1 cellular context compared by ENCODE assay signal in the genomic region with DNA sequence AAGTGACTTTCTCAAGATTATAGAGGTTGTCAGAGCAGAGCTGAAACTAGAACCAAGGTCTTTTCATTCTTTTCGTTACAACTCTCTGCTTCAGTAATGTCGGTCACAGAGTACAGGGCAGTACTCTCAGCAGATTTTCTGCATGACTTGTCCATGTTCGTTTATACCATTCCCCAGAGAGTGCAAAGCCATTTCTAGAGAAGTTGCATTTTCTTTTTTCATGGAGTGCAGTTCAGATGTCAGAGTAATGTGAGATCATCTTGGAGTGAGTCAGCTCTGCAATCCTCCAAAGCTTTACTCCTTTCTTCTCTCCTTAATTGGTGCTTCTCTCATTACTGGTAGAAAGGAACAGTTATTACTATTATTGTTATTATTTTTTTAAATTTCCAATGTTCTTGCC.
TF ChIP-seq lines count a peak whose summit lies in the region.

No MANE protein-coding gene starts in this region.

TF ChIP-seq in HEK293, 187 proteins besides CTCF, POLR2A, EP300 and RAD21 (continued from another document):
- TF ChIP-seq, protein P1, sequence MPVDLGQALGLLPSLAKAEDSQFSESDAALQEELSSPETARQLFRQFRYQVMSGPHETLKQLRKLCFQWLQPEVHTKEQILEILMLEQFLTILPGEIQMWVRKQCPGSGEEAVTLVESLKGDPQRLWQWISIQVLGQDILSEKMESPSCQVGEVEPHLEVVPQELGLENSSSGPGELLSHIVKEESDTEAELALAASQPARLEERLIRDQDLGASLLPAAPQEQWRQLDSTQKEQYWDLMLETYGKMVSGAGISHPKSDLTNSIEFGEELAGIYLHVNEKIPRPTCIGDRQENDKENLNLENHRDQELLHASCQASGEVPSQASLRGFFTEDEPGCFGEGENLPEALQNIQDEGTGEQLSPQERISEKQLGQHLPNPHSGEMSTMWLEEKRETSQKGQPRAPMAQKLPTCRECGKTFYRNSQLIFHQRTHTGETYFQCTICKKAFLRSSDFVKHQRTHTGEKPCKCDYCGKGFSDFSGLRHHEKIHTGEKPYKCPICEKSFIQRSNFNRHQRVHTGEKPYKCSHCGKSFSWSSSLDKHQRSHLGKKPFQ (tag by site-specific recombination; IDR thresholded peaks at IDR 0.05): no peak
- TF ChIP-seq, protein P2, sequence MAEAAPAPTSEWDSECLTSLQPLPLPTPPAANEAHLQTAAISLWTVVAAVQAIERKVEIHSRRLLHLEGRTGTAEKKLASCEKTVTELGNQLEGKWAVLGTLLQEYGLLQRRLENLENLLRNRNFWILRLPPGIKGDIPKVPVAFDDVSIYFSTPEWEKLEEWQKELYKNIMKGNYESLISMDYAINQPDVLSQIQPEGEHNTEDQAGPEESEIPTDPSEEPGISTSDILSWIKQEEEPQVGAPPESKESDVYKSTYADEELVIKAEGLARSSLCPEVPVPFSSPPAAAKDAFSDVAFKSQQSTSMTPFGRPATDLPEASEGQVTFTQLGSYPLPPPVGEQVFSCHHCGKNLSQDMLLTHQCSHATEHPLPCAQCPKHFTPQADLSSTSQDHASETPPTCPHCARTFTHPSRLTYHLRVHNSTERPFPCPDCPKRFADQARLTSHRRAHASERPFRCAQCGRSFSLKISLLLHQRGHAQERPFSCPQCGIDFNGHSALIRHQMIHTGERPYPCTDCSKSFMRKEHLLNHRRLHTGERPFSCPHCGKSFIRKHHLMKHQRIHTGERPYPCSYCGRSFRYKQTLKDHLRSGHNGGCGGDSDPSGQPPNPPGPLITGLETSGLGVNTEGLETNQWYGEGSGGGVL (tag by site-specific recombination; IDR thresholded peaks at IDR 0.05): no peak
- TF ChIP-seq, protein P3, sequence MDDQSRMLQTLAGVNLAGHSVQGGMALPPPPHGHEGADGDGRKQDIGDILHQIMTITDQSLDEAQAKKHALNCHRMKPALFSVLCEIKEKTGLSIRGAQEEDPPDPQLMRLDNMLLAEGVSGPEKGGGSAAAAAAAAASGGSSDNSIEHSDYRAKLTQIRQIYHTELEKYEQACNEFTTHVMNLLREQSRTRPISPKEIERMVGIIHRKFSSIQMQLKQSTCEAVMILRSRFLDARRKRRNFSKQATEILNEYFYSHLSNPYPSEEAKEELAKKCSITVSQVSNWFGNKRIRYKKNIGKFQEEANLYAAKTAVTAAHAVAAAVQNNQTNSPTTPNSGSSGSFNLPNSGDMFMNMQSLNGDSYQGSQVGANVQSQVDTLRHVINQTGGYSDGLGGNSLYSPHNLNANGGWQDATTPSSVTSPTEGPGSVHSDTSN (CRISPR knock-in tag; IDR thresholded peaks at IDR 0.05): no peak
- no peak for TF ChIP-seq ZNF610 (tag by site-specific recombination; IDR thresholded peaks at IDR 0.05; ENCODE audit: borderline replicate concordance)
- no peak for TF ChIP-seq ZNF560 (tag by site-specific recombination; IDR thresholded peaks at IDR 0.05; ENCODE audit: borderline replicate concordance)
- no peak for TF ChIP-seq SP3 (tag by site-specific recombination; IDR thresholded peaks at IDR 0.05)
- TF ChIP-seq, protein P4, sequence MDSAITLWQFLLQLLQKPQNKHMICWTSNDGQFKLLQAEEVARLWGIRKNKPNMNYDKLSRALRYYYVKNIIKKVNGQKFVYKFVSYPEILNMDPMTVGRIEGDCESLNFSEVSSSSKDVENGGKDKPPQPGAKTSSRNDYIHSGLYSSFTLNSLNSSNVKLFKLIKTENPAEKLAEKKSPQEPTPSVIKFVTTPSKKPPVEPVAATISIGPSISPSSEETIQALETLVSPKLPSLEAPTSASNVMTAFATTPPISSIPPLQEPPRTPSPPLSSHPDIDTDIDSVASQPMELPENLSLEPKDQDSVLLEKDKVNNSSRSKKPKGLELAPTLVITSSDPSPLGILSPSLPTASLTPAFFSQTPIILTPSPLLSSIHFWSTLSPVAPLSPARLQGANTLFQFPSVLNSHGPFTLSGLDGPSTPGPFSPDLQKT (IDR thresholded peaks at IDR 0.05; ENCODE audit: borderline replicate concordance, low read depth, low read length): no peak
- peak; percentile 50; the same call in 1 of the 2 replicates for TF ChIP-seq FEZF1 (tag by site-specific recombination; IDR thresholded peaks at IDR 0.05)
- TF ChIP-seq, protein P5, sequence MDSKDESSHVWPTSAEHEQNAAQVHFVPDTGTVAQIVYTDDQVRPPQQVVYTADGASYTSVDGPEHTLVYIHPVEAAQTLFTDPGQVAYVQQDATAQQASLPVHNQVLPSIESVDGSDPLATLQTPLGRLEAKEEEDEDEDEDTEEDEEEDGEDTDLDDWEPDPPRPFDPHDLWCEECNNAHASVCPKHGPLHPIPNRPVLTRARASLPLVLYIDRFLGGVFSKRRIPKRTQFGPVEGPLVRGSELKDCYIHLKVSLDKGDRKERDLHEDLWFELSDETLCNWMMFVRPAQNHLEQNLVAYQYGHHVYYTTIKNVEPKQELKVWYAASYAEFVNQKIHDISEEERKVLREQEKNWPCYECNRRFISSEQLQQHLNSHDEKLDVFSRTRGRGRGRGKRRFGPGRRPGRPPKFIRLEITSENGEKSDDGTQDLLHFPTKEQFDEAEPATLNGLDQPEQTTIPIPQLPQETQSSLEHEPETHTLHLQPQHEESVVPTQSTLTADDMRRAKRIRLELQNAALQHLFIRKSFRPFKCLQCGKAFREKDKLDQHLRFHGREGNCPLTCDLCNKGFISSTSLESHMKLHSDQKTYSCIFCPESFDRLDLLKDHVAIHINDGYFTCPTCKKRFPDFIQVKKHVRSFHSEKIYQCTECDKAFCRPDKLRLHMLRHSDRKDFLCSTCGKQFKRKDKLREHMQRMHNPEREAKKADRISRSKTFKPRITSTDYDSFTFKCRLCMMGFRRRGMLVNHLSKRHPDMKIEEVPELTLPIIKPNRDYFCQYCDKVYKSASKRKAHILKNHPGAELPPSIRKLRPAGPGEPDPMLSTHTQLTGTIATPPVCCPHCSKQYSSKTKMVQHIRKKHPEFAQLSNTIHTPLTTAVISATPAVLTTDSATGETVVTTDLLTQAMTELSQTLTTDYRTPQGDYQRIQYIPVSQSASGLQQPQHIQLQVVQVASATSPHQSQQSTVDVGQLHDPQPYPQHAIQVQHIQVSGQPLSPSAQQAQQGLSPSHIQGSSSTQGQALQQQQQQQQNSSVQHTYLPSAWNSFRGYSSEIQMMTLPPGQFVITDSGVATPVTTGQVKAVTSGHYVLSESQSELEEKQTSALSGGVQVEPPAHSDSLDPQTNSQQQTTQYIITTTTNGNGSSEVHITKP (tag by site-specific recombination; IDR thresholded peaks at IDR 0.05): no peak
- TF ChIP-seq ZNF114 (tag by site-specific recombination; IDR thresholded peaks at IDR 0.05): no peak
- no peak for TF ChIP-seq GLI4 (tag by site-specific recombination; IDR thresholded peaks at IDR 0.05)
- TF ChIP-seq, protein P6, sequence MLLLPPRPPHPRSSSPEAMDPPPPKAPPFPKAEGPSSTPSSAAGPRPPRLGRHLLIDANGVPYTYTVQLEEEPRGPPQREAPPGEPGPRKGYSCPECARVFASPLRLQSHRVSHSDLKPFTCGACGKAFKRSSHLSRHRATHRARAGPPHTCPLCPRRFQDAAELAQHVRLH (tag by site-specific recombination; IDR thresholded peaks at IDR 0.05): no peak
TF ChIP-seq in HEK293: peak in this region for 20.
